Comparison of ENCODE assay signal across 18 cellular contexts in the genomic region with DNA sequence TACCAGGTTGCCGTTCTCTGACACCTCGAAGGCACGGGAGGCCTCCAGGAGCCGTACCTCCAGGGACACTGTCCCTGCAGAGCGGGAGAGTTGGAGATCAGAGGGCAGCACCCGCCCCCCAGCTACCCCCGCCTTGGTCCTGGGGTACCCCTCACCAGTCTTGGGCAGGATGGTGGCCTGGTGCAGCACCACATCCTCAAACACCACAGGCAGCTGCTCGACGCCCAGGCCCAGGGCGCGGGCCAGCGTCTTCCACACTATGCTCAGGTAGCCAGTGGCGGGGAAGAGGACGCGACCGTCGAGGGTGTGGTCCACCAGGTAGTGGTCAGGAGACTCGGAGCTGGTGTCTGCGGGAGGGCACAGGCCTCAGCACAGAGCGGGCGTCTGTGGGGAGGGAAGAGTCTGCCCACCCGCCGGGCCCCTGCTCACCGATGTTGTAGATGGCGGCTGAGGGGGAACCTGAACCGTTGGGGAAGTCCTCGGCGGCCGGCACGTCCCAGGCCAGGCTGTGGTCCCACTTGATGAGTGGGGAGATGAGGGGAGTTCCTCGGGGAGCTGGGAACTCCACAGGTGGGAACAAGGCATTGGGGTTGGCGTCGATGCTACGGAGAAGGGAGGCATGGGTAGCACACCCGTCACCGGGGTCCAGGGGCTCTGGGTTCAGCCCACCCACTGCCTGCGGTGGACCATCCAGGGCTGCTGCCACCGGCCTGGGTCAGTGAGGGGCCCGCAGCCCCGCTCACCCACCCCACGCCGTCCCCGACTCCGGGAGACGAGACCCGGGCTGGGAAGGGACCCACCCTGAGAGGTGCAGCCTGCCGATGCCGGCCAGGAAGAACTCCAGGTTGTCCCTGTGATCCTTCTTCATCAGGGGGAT. TPM values are rescaled to one million over a fixed set of nuclear protein-coding genes. Genes with fewer than 3 reads are reported as not detected.
DNase-seq lines count a peak whose midpoint lies in the region; ATAC-seq and TF ChIP-seq lines count a peak whose summit lies in the region.
"Had no signal": no experiment of that assay in that cellular context is flagged by ENCODE, and none has a peak within 500 bp of the region (broad histone marks: within the 10 kb centered on the region; RNA-seq: fewer than 3 reads in every experiment).

No MANE protein-coding gene starts in this region.

- H3K4me3 ChIP-seq in right cardiac atrium (ENCODE audit: low read length): no peak overlapping the region

- CTCF ChIA-PET in RWPE1 (lab: Yijun Ruan, JAX): interaction anchor here (1.4 kb wide), 1 partner anchor 58 kb away, joined by 3 read pairs; no protein-coding TSS in a partner anchor

- intact Hi-C loops in right cardiac atrium (cut with DNase I): no loop called here

- no peaks in the 10 kb centered on the region for H3K4me1 ChIP-seq in right cardiac atrium (ENCODE audit: control insufficient read depth, insufficient read depth, low read length)

- H3K27ac ChIP-seq in RWPE1 (peak overlapping the region; percentile 96), right cardiac atrium (ENCODE audit: low read length) (no peak overlapping the region)

- TF ChIP-seq CTCF in RWPE1 (conservative IDR thresholded peaks at IDR 0.05; ENCODE audit: low read depth): no peak

- peak; percentile 3 for DNase-seq in stimulated activated CD4-positive, alpha-beta T cell treated with anti-CD3 and anti-CD28 coated beads, Interleukin-4, amount 100 ng/mL, for 1 hour
- no peak for DNase-seq in stimulated activated CD4-positive, alpha-beta T cell treated with anti-CD3 and anti-CD28 coated beads, Interleukin-1b, Interleukin-23, amount 100 ng/mL, for 48 hours
- DNase-seq in RWPE1 (ENCODE audit: low spot score): no peak
- DNase-seq in right cardiac atrium: peak in 2 of 3 donors; percentile 47 to 64
- no peak for DNase-seq in MV-4-11 (lab: John Stamatoyannopoulos, UW)
- no peak for DNase-seq in GOT3 (lab: John Stamatoyannopoulos, UW)
- DNase-seq: ACHN; AML-193; CD4-positive, CD25-positive, alpha-beta regulatory T cell; DMS53; H9; KG1; NCI-H1092; NCI-H146; NCI-H2081; NCI-H774; SK-N-SH had no signal

- POLR2A ChIA-PET in RWPE1 (lab: Yijun Ruan, JAX; ENCODE audit: low non-redundant PET): no interaction called here

- H3K27me3 ChIP-seq in right cardiac atrium (ENCODE audit: control insufficient read depth, insufficient read depth): no peaks in the 10 kb centered on the region

- no peaks in the 10 kb centered on the region for H3K9me3 ChIP-seq in right cardiac atrium (ENCODE audit: control insufficient read depth, low read length)
- H3K9me3 ChIP-seq: SK-N-SH had no signal

- ATAC-seq in right cardiac atrium: no peak
- no peak for ATAC-seq in GM21367 (IDR thresholded peaks at IDR 0.05; ENCODE audit: unreplicated experiment)

- 95% methylated on average over 48 of the region's 48 CpGs for WGBS in right cardiac atrium

RNA-seq across cellular contexts. Expression of gene FASN, which starts 9.8 kb away (rescaled TPM):
- total RNA-seq in right cardiac atrium: 10 to 100 TPM; 14.3 to 71.8 (median 23.4) TPM
- 86.3 TPM for polyA plus RNA-seq in right cardiac atrium

RNA-seq across cellular contexts. Expression of gene DUS1L, which starts 22.6 kb away (rescaled TPM):
- 10 to 100 TPM; 51.3 to 63.1 (median 58.4) TPM for total RNA-seq in right cardiac atrium
- 82.1 TPM for polyA plus RNA-seq in right cardiac atrium

RNA-seq across cellular contexts. Expression of gene GPS1, which starts 36.5 kb away (rescaled TPM):
- 10 to 100 TPM; 87.1 to 93.7 (median 90.6) TPM for total RNA-seq in right cardiac atrium
- polyA plus RNA-seq in right cardiac atrium: 75.1 TPM

RNA-seq across cellular contexts. Expression of gene RFNG, which starts 36.6 kb away (rescaled TPM):
- total RNA-seq in right cardiac atrium: 10 to 100 TPM; 19.0 to 25.1 (median 20.2) TPM
- 25.4 TPM for polyA plus RNA-seq in right cardiac atrium

RNA-seq across cellular contexts. Expression of gene DCXR, which starts 50.7 kb away (rescaled TPM):
- total RNA-seq in right cardiac atrium: 100 to 1,000 TPM; 127 to 181 (median 168) TPM
- polyA plus RNA-seq in right cardiac atrium: 196 TPM

Comparison
In these comparisons a context has a peak if more than half of its experiments do, and no peak if none do; other contexts are left out.
1. DNase-seq: peak in stimulated activated CD4-positive, alpha-beta T cell treated with anti-CD3 and anti-CD28 coated beads, Interleukin-4, amount 100 ng/mL, for 1 hour (single experiment) and right cardiac atrium (2 of 3); none in stimulated activated CD4-positive, alpha-beta T cell treated with anti-CD3 and anti-CD28 coated beads, Interleukin-1b, Interleukin-23, amount 100 ng/mL, for 48 hours (single experiment), RWPE1 (single experiment), MV-4-11 (single experiment) and GOT3 (single experiment).